In the genomic region with DNA sequence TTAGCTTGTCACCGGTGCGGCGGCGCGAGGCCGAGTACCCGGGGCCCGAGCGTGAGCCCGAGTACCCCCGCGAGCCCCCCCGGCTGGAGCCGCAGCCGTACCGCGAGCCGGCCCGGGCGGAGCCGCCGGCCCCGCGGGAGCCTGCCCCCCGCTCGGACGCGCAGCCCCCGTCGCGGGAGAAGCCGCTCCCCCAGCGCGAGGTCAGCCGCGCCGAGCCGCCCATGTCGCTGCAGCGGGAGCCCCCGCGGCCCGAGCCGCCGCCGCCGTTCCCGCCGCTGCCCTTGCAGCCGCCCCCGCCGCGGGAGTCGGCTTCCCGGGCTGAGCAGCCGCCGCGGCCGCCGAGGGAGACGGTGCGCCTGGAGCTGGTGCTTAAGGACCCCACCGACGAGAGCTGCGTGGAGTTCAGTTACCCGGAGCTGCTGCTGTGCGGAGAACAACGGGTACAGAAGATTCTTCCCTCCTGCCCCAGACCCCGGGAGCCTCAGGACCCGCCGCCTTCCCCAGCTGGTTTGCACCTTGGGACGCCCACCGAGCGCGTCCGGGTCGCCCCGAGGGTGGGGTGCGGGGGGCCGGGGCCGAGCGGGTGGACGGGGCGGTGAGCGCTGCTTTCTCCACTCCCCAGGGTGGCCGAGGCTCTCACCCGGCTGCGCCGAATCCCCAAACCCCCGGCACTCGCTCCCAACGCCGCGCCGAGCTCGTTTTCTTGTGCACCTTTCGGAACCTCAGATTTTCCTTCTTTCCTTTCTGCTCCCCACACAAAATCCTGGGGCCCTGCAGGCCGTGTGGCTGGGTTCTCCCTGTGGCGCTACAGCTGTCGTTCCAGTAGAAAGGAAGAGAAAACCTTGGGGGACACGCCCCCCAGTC, we compare ENCODE assay signal across 1 cellular context.
TF ChIP-seq lines count a peak whose summit lies in the region.

No MANE protein-coding gene starts in this region.

TF ChIP-seq in K562, 482 proteins besides CTCF, POLR2A, EP300 and RAD21 (continued from another document):
- TF ChIP-seq, protein P1, sequence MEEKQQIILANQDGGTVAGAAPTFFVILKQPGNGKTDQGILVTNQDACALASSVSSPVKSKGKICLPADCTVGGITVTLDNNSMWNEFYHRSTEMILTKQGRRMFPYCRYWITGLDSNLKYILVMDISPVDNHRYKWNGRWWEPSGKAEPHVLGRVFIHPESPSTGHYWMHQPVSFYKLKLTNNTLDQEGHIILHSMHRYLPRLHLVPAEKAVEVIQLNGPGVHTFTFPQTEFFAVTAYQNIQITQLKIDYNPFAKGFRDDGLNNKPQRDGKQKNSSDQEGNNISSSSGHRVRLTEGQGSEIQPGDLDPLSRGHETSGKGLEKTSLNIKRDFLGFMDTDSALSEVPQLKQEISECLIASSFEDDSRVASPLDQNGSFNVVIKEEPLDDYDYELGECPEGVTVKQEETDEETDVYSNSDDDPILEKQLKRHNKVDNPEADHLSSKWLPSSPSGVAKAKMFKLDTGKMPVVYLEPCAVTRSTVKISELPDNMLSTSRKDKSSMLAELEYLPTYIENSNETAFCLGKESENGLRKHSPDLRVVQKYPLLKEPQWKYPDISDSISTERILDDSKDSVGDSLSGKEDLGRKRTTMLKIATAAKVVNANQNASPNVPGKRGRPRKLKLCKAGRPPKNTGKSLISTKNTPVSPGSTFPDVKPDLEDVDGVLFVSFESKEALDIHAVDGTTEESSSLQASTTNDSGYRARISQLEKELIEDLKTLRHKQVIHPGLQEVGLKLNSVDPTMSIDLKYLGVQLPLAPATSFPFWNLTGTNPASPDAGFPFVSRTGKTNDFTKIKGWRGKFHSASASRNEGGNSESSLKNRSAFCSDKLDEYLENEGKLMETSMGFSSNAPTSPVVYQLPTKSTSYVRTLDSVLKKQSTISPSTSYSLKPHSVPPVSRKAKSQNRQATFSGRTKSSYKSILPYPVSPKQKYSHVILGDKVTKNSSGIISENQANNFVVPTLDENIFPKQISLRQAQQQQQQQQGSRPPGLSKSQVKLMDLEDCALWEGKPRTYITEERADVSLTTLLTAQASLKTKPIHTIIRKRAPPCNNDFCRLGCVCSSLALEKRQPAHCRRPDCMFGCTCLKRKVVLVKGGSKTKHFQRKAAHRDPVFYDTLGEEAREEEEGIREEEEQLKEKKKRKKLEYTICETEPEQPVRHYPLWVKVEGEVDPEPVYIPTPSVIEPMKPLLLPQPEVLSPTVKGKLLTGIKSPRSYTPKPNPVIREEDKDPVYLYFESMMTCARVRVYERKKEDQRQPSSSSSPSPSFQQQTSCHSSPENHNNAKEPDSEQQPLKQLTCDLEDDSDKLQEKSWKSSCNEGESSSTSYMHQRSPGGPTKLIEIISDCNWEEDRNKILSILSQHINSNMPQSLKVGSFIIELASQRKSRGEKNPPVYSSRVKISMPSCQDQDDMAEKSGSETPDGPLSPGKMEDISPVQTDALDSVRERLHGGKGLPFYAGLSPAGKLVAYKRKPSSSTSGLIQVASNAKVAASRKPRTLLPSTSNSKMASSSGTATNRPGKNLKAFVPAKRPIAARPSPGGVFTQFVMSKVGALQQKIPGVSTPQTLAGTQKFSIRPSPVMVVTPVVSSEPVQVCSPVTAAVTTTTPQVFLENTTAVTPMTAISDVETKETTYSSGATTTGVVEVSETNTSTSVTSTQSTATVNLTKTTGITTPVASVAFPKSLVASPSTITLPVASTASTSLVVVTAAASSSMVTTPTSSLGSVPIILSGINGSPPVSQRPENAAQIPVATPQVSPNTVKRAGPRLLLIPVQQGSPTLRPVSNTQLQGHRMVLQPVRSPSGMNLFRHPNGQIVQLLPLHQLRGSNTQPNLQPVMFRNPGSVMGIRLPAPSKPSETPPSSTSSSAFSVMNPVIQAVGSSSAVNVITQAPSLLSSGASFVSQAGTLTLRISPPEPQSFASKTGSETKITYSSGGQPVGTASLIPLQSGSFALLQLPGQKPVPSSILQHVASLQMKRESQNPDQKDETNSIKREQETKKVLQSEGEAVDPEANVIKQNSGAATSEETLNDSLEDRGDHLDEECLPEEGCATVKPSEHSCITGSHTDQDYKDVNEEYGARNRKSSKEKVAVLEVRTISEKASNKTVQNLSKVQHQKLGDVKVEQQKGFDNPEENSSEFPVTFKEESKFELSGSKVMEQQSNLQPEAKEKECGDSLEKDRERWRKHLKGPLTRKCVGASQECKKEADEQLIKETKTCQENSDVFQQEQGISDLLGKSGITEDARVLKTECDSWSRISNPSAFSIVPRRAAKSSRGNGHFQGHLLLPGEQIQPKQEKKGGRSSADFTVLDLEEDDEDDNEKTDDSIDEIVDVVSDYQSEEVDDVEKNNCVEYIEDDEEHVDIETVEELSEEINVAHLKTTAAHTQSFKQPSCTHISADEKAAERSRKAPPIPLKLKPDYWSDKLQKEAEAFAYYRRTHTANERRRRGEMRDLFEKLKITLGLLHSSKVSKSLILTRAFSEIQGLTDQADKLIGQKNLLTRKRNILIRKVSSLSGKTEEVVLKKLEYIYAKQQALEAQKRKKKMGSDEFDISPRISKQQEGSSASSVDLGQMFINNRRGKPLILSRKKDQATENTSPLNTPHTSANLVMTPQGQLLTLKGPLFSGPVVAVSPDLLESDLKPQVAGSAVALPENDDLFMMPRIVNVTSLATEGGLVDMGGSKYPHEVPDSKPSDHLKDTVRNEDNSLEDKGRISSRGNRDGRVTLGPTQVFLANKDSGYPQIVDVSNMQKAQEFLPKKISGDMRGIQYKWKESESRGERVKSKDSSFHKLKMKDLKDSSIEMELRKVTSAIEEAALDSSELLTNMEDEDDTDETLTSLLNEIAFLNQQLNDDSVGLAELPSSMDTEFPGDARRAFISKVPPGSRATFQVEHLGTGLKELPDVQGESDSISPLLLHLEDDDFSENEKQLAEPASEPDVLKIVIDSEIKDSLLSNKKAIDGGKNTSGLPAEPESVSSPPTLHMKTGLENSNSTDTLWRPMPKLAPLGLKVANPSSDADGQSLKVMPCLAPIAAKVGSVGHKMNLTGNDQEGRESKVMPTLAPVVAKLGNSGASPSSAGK (IDR thresholded peaks at IDR 0.05) = no peak
- TF ChIP-seq BRD4 (IDR thresholded peaks at IDR 0.05) = 0 out of 2 replicates have a peak, but pooled peaks have one; percentile 46
- TF ChIP-seq TAF1 (IDR thresholded peaks at IDR 0.05; ENCODE audit: control insufficient read depth, extremely low read depth, insufficient read depth, low read length, severe bottlenecking) = peak; percentile 21
- TF ChIP-seq, protein P2, sequence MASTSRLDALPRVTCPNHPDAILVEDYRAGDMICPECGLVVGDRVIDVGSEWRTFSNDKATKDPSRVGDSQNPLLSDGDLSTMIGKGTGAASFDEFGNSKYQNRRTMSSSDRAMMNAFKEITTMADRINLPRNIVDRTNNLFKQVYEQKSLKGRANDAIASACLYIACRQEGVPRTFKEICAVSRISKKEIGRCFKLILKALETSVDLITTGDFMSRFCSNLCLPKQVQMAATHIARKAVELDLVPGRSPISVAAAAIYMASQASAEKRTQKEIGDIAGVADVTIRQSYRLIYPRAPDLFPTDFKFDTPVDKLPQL (IDR thresholded peaks at IDR 0.05; ENCODE audit: extremely low read depth, insufficient read length) = no peak
- TF ChIP-seq TRIM24 (IDR thresholded peaks at IDR 0.05) = no peak
- no peak for TF ChIP-seq FUS (optimal IDR thresholded peaks at IDR 0.05; ENCODE audit: low read depth, low read length)
- no peak for TF ChIP-seq HDAC3 (IDR thresholded peaks at IDR 0.05; ENCODE audit: borderline replicate concordance, partially characterized antibody)
- TF ChIP-seq HNRNPL (IDR thresholded peaks at IDR 0.05; ENCODE audit: low read depth, low read length) = no peak
- TF ChIP-seq TSC22D4 (tag; IDR thresholded peaks at IDR 0.05) = no peak
- TF ChIP-seq XRCC3 (IDR thresholded peaks at IDR 0.05) = no peak
- TF ChIP-seq, protein P3, sequence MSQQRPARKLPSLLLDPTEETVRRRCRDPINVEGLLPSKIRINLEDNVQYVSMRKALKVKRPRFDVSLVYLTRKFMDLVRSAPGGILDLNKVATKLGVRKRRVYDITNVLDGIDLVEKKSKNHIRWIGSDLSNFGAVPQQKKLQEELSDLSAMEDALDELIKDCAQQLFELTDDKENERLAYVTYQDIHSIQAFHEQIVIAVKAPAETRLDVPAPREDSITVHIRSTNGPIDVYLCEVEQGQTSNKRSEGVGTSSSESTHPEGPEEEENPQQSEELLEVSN (IDR thresholded peaks at IDR 0.05; ENCODE audit: borderline replicate concordance in 1 of 2, extremely low read depth in 1 of 2, insufficient read depth in 1 of 2, insufficient read length in 1 of 2, low read depth in 1 of 2, low read length in 1 of 2, poor library complexity in 1 of 2, severe bottlenecking in 1 of 2) = peak in 1 of 2 experiments; percentile 18
- TF ChIP-seq, protein P4, sequence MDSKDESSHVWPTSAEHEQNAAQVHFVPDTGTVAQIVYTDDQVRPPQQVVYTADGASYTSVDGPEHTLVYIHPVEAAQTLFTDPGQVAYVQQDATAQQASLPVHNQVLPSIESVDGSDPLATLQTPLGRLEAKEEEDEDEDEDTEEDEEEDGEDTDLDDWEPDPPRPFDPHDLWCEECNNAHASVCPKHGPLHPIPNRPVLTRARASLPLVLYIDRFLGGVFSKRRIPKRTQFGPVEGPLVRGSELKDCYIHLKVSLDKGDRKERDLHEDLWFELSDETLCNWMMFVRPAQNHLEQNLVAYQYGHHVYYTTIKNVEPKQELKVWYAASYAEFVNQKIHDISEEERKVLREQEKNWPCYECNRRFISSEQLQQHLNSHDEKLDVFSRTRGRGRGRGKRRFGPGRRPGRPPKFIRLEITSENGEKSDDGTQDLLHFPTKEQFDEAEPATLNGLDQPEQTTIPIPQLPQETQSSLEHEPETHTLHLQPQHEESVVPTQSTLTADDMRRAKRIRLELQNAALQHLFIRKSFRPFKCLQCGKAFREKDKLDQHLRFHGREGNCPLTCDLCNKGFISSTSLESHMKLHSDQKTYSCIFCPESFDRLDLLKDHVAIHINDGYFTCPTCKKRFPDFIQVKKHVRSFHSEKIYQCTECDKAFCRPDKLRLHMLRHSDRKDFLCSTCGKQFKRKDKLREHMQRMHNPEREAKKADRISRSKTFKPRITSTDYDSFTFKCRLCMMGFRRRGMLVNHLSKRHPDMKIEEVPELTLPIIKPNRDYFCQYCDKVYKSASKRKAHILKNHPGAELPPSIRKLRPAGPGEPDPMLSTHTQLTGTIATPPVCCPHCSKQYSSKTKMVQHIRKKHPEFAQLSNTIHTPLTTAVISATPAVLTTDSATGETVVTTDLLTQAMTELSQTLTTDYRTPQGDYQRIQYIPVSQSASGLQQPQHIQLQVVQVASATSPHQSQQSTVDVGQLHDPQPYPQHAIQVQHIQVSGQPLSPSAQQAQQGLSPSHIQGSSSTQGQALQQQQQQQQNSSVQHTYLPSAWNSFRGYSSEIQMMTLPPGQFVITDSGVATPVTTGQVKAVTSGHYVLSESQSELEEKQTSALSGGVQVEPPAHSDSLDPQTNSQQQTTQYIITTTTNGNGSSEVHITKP (IDR thresholded peaks at IDR 0.05; ENCODE audit: partially characterized antibody) = no peak
- TF ChIP-seq RBM25 (IDR thresholded peaks at IDR 0.05; ENCODE audit: low read depth, low read length, severe bottlenecking) = no peak
- TF ChIP-seq CEBPG (CRISPR knock-in tag; IDR thresholded peaks at IDR 0.05) = no peak
- no peak; a peak in 1 of 4 replicates for TF ChIP-seq CEBPG (tag; conservative IDR thresholded peaks at IDR 0.05 in 1 of 2, IDR thresholded peaks at IDR 0.05 in 1 of 2)
- TF ChIP-seq HDAC8 (tag; IDR thresholded peaks at IDR 0.05) = no peak
